ENCODE assay signal across 8 cellular contexts in the genomic region with DNA sequence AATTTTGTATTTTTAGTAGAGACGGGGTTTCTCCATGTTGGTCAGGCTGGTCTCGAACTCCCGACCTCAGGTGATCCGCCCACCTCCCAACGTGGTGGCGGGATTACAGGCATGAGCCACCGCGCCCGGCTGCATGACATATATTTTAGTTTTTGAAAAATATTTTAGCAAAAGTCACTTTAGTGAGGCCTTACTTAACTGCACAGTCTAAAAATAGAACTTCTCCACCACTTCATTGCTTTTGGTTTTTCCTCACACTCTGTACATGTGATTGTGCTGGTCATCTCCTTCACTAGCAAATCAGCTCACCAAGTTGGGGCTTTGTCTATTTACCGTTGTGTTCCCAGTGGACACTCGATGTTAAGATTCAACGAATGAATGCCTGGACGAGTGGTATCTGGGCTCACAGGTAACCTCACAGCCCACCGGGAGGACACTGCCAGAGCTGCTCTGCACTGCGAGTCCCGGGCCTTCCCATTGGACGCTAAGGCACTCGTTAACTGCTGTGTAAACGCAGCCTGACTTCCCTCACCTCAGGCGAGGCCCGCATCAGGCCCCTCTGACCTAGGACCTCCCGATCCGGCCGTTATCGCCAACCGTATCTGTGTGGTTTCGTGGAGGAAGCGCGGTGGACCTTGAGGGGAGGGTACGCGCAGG. TPM values are rescaled to one million over a fixed set of nuclear protein-coding genes. Genes with fewer than 3 reads are reported as not detected.
DNase-seq lines count a peak whose midpoint lies in the region; ATAC-seq and TF ChIP-seq lines count a peak whose summit lies in the region.

No MANE protein-coding gene starts in this region.

- no peaks in the 10 kb centered on the region for H4K20me1 ChIP-seq in DND-41 (ENCODE audit: insufficient read depth, low read length)

- peaks cover 24% of the 10 kb centered on the region for H3K27me3 Mint-ChIP-seq in glutamatergic neuron (ENCODE audit: unreplicated experiment)

- H3K36me3 Mint-ChIP-seq in activated naive CD4-positive, alpha-beta T cell treated with anti-CD3 and anti-CD28 coated beads, Interleukin-2, amount 50 U/mL, for 72 hours, result peaks cover 0 to 14% of the 10 kb centered on the region in 2 donors
- no peaks in the 10 kb centered on the region for H3K36me3 Mint-ChIP-seq in glutamatergic neuron (ENCODE audit: unreplicated experiment)

- peak overlapping the region; percentile 89 for H3K27ac ChIP-seq in DND-41 (ENCODE audit: low read length)

- H2AFZ ChIP-seq in DND-41 (ENCODE audit: low read depth, low read length), result peak overlapping the region; percentile 57

- H3K4me2 ChIP-seq in DND-41 (ENCODE audit: insufficient read depth, low read length), result peak overlapping the region; percentile 77

- no peaks in the 10 kb centered on the region for H3K9me3 ChIP-seq in DND-41 (ENCODE audit: insufficient read depth, low read length, severe bottlenecking)

- no peaks in the 10 kb centered on the region for H3K9me3 Mint-ChIP-seq in activated naive CD4-positive, alpha-beta T cell treated with anti-CD3 and anti-CD28 coated beads, Interleukin-2, amount 50 U/mL, for 72 hours
- peaks cover 22% of the 10 kb centered on the region for H3K9me3 Mint-ChIP-seq in glutamatergic neuron (ENCODE audit: unreplicated experiment)

- no peaks in the 10 kb centered on the region for H3K4me1 Mint-ChIP-seq in glutamatergic neuron (ENCODE audit: low read depth, unreplicated experiment)

- H3K4me3 ChIP-seq in DND-41 (ENCODE audit: low read depth in 1 of 2, low read length in 2 of 2), result peak overlapping the region; percentile 24 to 67; a peak in 3 of 4 replicates

- H3K27me3 ChIP-seq in DND-41 (ENCODE audit: insufficient read depth, low read length, poor library complexity), result no peaks in the 10 kb centered on the region

- H3K27ac Mint-ChIP-seq in activated naive CD4-positive, alpha-beta T cell treated with anti-CD3 and anti-CD28 coated beads, Interleukin-2, amount 50 U/mL, for 72 hours, result peak overlapping the region; percentile 100
- H3K27ac Mint-ChIP-seq in glutamatergic neuron (ENCODE audit: unreplicated experiment), result peak overlapping the region; percentile 96

- ATAC-seq in DND-41 (ENCODE audit: insufficient read depth, low read depth) (peak; percentile 67), GM21528 (IDR thresholded peaks at IDR 0.05; ENCODE audit: low FRiP score, unreplicated experiment) (peak; percentile 54), omental fat pad (ENCODE audit: low FRiP score) (peak; percentile 81)
- ATAC-seq in activated naive CD4-positive, alpha-beta T cell treated with anti-CD3 and anti-CD28 coated beads, Interleukin-2, amount 50 U/mL, for 72 hours, result peak; percentile 60 to 61

- no peaks in the 10 kb centered on the region for H3K79me2 ChIP-seq in DND-41 (ENCODE audit: insufficient read depth, low read length)

- peak overlapping the region; percentile 66 for H3K9ac ChIP-seq in DND-41 (ENCODE audit: low read depth, low read length)

- H3K36me3 ChIP-seq in DND-41 (ENCODE audit: insufficient read depth, low read length), result no peaks in the 10 kb centered on the region

- H3K4me3 Mint-ChIP-seq in glutamatergic neuron (ENCODE audit: unreplicated experiment), result peak overlapping the region; percentile 98

- H3K4me1 ChIP-seq in DND-41 (ENCODE audit: insufficient read depth, low read length), result peaks cover 18% of the 10 kb centered on the region

- DNase-seq in DND-41 (peak; percentile 62), HUDEP-2 (lab: John Stamatoyannopoulos, UW; ENCODE audit: unreplicated experiment in 76 of 76) (peak in 73 of 76 experiments; percentile 17 to 94 (median 67)), OCI-M1 (lab: John Stamatoyannopoulos, UW) (peak; percentile 94), glutamatergic neuron (peak; percentile 70), omental fat pad (ENCODE audit: low spot score) (no peak), GM19240 (ENCODE audit: insufficient read length, low spot score) (no peak)
- peak in 1 of 2 donors; percentile 63 for DNase-seq in activated naive CD4-positive, alpha-beta T cell treated with anti-CD3 and anti-CD28 coated beads, Interleukin-2, amount 50 U/mL, for 72 hours (ENCODE audit: low spot score in 2 of 2)

- TF ChIP-seq CTCF in DND-41 (IDR thresholded peaks at IDR 0.05; ENCODE audit: borderline replicate concordance, extremely low read depth, low read length, poor library complexity, severe bottlenecking) (no peak), glutamatergic neuron (IDR thresholded peaks at IDR 0.05; ENCODE audit: partially characterized antibody, unreplicated experiment) (no peak), omental fat pad (IDR thresholded peaks at IDR 0.05) (no peak)

RNA-seq across cellular contexts. Expression of gene ZNF692, which starts 14.0 kb away (rescaled TPM):
- total RNA-seq in activated naive CD4-positive, alpha-beta T cell treated with anti-CD3 and anti-CD28 coated beads, Interleukin-2, amount 50 U/mL, for 72 hours, result 100 to 1,000 TPM in 1 of 2 donors, 10 to 100 TPM in 1; 93.0 to 152 TPM
- total RNA-seq in glutamatergic neuron (ENCODE audit: unreplicated experiment), result 60.2 TPM
- total RNA-seq in omental fat pad, result 10 to 100 TPM; 18.4 to 30.6 (median 24.8) TPM

RNA-seq across cellular contexts. Expression of gene PGBD2, which starts 33.2 kb away (rescaled TPM):
- 1 to 10 TPM; 2.5 to 5.9 TPM for total RNA-seq in activated naive CD4-positive, alpha-beta T cell treated with anti-CD3 and anti-CD28 coated beads, Interleukin-2, amount 50 U/mL, for 72 hours
- total RNA-seq in glutamatergic neuron (ENCODE audit: unreplicated experiment), result 11.5 TPM
- total RNA-seq in omental fat pad, result 1 to 10 TPM; 2.6 to 5.6 (median 4.3) TPM

RNA-seq across cellular contexts. Expression of gene ZNF672, which starts 34.9 kb away (rescaled TPM):
- total RNA-seq in activated naive CD4-positive, alpha-beta T cell treated with anti-CD3 and anti-CD28 coated beads, Interleukin-2, amount 50 U/mL, for 72 hours, result 10 to 100 TPM; 46.4 to 54.9 TPM
- 30.5 TPM for total RNA-seq in glutamatergic neuron (ENCODE audit: unreplicated experiment)
- 10 to 100 TPM; 25.5 to 40.8 (median 26.8) TPM for total RNA-seq in omental fat pad

RNA-seq across cellular contexts. Expression of gene SH3BP5L, which starts 47.2 kb away (rescaled TPM):
- total RNA-seq in activated naive CD4-positive, alpha-beta T cell treated with anti-CD3 and anti-CD28 coated beads, Interleukin-2, amount 50 U/mL, for 72 hours, result 10 to 100 TPM; 19.3 to 33.9 TPM
- total RNA-seq in glutamatergic neuron (ENCODE audit: unreplicated experiment) (74.0 TPM), omental fat pad (10 to 100 TPM in 3 of 4 donors, 1 to 10 TPM in 1; 9.7 to 20.0 (median 15.2) TPM)

Comparison
In these comparisons a context has a peak if more than half of its experiments do, and no peak if none do; other contexts are left out.
1. DNase-seq: peak in DND-41 (single experiment), HUDEP-2 (73 of 76), OCI-M1 (single experiment) and glutamatergic neuron (single experiment); none in omental fat pad (single experiment) and GM19240 (single experiment).
2. Peak in every context shown above with its lines, with median percentiles within 50 percentile points of each other: ATAC-seq.